ENCODE assay signal across 8 cellular contexts in genomic region chr5:111742595-111742994, GRCh38.
DNase-seq lines count a peak whose midpoint lies in the region; ATAC-seq and TF ChIP-seq lines count a peak whose summit lies in the region.

No MANE protein-coding gene starts in this region.

- peak overlapping the region; percentile 98 to 99 (median 98) for H3K27ac Mint-ChIP-seq in nephron

- H3K36me3 Mint-ChIP-seq in nephron (ENCODE audit: low read depth) = peaks cover 57% of the 10 kb centered on the region

- H4K20me1 ChIP-seq in BLaER1 (peaks cover 98% of the 10 kb centered on the region), KMS-11 (ENCODE audit: insufficient read depth) (no peaks in the 10 kb centered on the region)

- no peaks in the 10 kb centered on the region for H3K27me3 Mint-ChIP-seq in nephron (ENCODE audit: low read depth)

- H3K4me1 ChIP-seq in BLaER1 = peaks cover 54% of the 10 kb centered on the region
- H3K4me1 ChIP-seq in KMS-11 (ENCODE audit: low read depth, poor library complexity, severe bottlenecking) = peaks cover 23% of the 10 kb centered on the region
- H3K4me1 ChIP-seq in duodenal mucosa (ENCODE audit: control insufficient read depth in 1 of 2, insufficient read depth in 2 of 2, low read length in 2 of 2) = peaks cover 19 to 22% of the 10 kb centered on the region in 2 donors

- no peak overlapping the region for H3K4me3 ChIP-seq in BLaER1
- H3K4me3 ChIP-seq in KMS-11 (IDR thresholded peaks at IDR 0.05; ENCODE audit: insufficient read depth, low read depth, low read length) = no peak overlapping the region
- peak overlapping the region; percentile 6 to 44 for H3K4me3 ChIP-seq in duodenal mucosa (ENCODE audit: low read depth in 1 of 2, low read length in 2 of 2)

- no peak for ATAC-seq in GM21360 (IDR thresholded peaks at IDR 0.05; ENCODE audit: unreplicated experiment)

- H3K4me2 ChIP-seq in BLaER1 (peak overlapping the region; percentile 43), KMS-11 (peak overlapping the region; percentile 28; the same call in 1 of the 2 replicates)

- DNase-seq in DMS153 treated with DMSO at 0.1 percent for 48 hours (lab: John Stamatoyannopoulos, UW; ENCODE audit: unreplicated experiment) = no peak
- no peak for DNase-seq in Ammon's horn (ENCODE audit: low spot score)
- DNase-seq in NCI-H510A treated with DMSO at 0.1 percent for 48 hours (lab: John Stamatoyannopoulos, UW) = no peak

- TF ChIP-seq CTCF in KMS-11 (conservative IDR thresholded peaks at IDR 0.05; ENCODE audit: low read depth, low read length) = no peak
- no peak for TF ChIP-seq CTCF in nephron (IDR thresholded peaks at IDR 0.05; ENCODE audit: unreplicated experiment in 3 of 3)

- H3K27me3 ChIP-seq in BLaER1 (no peaks in the 10 kb centered on the region), KMS-11 (ENCODE audit: insufficient read depth, low read depth) (no peaks in the 10 kb centered on the region), duodenal mucosa (ENCODE audit: control insufficient read depth in 1 of 2, insufficient read depth in 2 of 2, low read length in 2 of 2) (no peaks in the 10 kb centered on the region)

- H3K27ac ChIP-seq in BLaER1 (no peak overlapping the region; the same call in 1 of the 2 replicates), KMS-11 (no peak overlapping the region), duodenal mucosa (ENCODE audit: low read depth, low read length) (no peak overlapping the region)

- no peaks in the 10 kb centered on the region for H3K9me3 Mint-ChIP-seq in nephron

- H3K36me3 ChIP-seq in BLaER1 (peaks cover 50% of the 10 kb centered on the region), KMS-11 (ENCODE audit: insufficient read depth) (no peaks in the 10 kb centered on the region), duodenal mucosa (ENCODE audit: control insufficient read depth in 1 of 2, insufficient read depth in 2 of 2, low read length in 2 of 2) (no peaks in the 10 kb centered on the region)

- peak overlapping the region; percentile 46 to 72 (median 64) for H3K4me3 Mint-ChIP-seq in nephron

- H3K9me3 ChIP-seq in BLaER1 = no peaks in the 10 kb centered on the region
- no peaks in the 10 kb centered on the region for H3K9me3 ChIP-seq in duodenal mucosa (ENCODE audit: control insufficient read depth in 1 of 2, low read length in 2 of 2)

- H3K79me2 ChIP-seq in KMS-11 (ENCODE audit: insufficient read depth, low read depth) = no peaks in the 10 kb centered on the region

- no peak overlapping the region; the same call in 1 of the 2 replicates for H3K9ac ChIP-seq in BLaER1
- no peak overlapping the region for H3K9ac ChIP-seq in KMS-11
- no peak overlapping the region for H3K9ac ChIP-seq in duodenal mucosa (ENCODE audit: low read depth in 1 of 2, low read length in 2 of 2)

- H2AFZ ChIP-seq in KMS-11 (ENCODE audit: low read depth) = no peak overlapping the region

- peaks cover 94% of the 10 kb centered on the region for H3K4me1 Mint-ChIP-seq in nephron

Comparison
In these comparisons a context has a peak if more than half of its experiments do, and no peak if none do; other contexts are left out.
1. H3K4me3 ChIP-seq: peak in duodenal mucosa (2 of 2); none in BLaER1 (single experiment) and KMS-11 (single experiment).